In genomic region chr5:169583424-169584215, GRCh38 we compare ENCODE assay signal across 8 cellular contexts. TPM values are rescaled to one million over a fixed set of nuclear protein-coding genes. Genes with fewer than 3 reads are reported as not detected.
DNase-seq lines count a peak whose midpoint lies in the region; ATAC-seq and TF ChIP-seq lines count a peak whose summit lies in the region.

A gene with protein sequence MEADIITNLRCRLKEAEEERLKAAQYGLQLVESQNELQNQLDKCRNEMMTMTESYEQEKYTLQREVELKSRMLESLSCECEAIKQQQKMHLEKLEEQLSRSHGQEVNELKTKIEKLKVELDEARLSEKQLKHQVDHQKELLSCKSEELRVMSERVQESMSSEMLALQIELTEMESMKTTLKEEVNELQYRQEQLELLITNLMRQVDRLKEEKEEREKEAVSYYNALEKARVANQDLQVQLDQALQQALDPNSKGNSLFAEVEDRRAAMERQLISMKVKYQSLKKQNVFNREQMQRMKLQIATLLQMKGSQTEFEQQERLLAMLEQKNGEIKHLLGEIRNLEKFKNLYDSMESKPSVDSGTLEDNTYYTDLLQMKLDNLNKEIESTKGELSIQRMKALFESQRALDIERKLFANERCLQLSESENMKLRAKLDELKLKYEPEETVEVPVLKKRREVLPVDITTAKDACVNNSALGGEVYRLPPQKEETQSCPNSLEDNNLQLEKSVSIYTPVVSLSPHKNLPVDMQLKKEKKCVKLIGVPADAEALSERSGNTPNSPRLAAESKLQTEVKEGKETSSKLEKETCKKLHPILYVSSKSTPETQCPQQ (plus strand): TSS chr5:169583773. CDS start chr5:169588417, 4,644 bp downstream.

- TF ChIP-seq POLR2A in GM19193 (IDR thresholded peaks at IDR 0.05; ENCODE audit: extremely low read depth, insufficient read depth, insufficient read length), result peak; percentile 93

- peak; percentile 90 to 91 for DNase-seq in AML-193 (lab: John Stamatoyannopoulos, UW)
- peak; percentile 77 for DNase-seq in NCI-H510A treated with DMSO at 0.1 percent for 48 hours (lab: John Stamatoyannopoulos, UW)
- DNase-seq in activated CD4-positive, alpha-beta T cell treated with anti-CD3 and anti-CD28 coated beads for 24 hours (ENCODE audit: low read depth in 2 of 2), result peak; percentile 92 to 93
- peak; percentile 97 for DNase-seq in choroid plexus epithelial cell (ENCODE audit: low read depth)
- DNase-seq in kidney epithelial cell (ENCODE audit: low read depth), result peak; percentile 88
- peak; percentile 90 to 91 for DNase-seq in stimulated activated CD4-positive, alpha-beta T cell treated with anti-CD3 and anti-CD28 coated beads, Interleukin-15, amount 100 ng/mL, for 48 hours (ENCODE audit: low read depth in 2 of 2)

- TF ChIP-seq CTCF in choroid plexus epithelial cell (conservative IDR thresholded peaks at IDR 0.05; ENCODE audit: low read depth, low read length) (no peak), kidney epithelial cell (IDR thresholded peaks at IDR 0.05; ENCODE audit: insufficient read depth, low read length, poor library complexity, severe bottlenecking) (no peak)

- peak; percentile 94 for ATAC-seq in HG03439 (IDR thresholded peaks at IDR 0.05; ENCODE audit: unreplicated experiment)

- peak within 1 kb of the TSS; percentile 86 for H3K4me3 ChIP-seq in choroid plexus epithelial cell (ENCODE audit: low read depth, low read length)
- peak within 1 kb of the TSS; percentile 98 for H3K4me3 ChIP-seq in kidney epithelial cell (ENCODE audit: low read depth, low read length)

- no peaks in the 10 kb centered on the region for H3K36me3 ChIP-seq in kidney epithelial cell (ENCODE audit: control insufficient read depth, insufficient read depth, low read length)

- H3K27me3 ChIP-seq in kidney epithelial cell (ENCODE audit: control insufficient read depth, insufficient read depth, low read length), result no peaks in the 10 kb centered on the region

RNA-seq across cellular contexts. Expression of the gene that starts here (rescaled TPM):
- 17.9 and 64.3 TPM in 2 replicates for total RNA-seq in kidney epithelial cell

Comparison
In these comparisons a context has a peak if more than half of its experiments do, and no peak if none do; other contexts are left out.
1. Peak in every context shown above with its lines: DNase-seq, ATAC-seq and H3K4me3 ChIP-seq.